ENCODE assay signal across 10 cellular contexts in the genomic region with DNA sequence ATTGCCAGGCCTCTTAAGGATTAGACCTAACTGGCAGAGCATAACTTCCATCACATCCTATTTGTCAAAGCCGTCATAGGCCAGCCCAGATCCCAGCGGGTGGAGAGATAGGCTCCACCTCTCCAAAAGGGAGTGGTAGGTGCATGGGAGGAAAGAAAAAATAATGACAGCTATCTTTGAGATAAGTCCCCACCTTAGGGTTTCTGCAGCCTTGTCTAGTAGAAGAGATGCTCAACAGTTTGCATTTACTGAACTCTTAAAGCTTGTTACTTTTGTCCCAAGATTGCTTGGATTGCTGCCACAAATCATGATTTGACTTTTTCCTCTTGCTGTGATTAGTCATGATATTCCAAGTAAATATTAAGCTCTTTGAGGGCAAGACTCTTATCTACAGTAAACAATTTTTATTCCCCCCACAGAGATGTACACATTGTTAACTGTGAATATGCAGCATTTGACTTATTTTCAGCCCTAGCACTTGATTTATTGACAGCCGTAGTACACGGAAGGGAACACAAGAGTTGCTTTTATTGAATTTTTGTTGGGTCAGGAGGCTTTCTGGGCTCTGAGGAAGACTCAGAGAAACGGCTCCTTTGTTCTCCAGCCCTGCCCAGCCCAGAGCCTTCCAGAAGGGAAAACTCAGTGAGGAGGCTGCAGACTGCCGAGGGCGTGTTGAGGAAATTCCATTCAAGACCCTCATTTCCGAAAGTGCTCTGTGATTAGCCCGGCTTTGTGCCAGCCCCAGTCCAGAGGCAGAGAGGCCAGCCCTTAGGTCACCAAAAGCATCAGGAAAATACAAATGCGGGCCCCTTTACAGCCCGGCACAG.
DNase-seq lines count a peak whose midpoint lies in the region; ATAC-seq, FAIRE-seq and TF ChIP-seq lines count a peak whose summit lies in the region.
"Had no signal": no experiment of that assay in that cellular context is flagged by ENCODE, and none has a peak within 500 bp of the region (broad histone marks: within the 10 kb centered on the region; RNA-seq: fewer than 3 reads in every experiment).

No MANE protein-coding gene starts in this region.

- TF ChIP-seq CTCF in gastrocnemius medialis (IDR thresholded peaks at IDR 0.05 in 4 of 5, conservative IDR thresholded peaks at IDR 0.05 in 1 of 5), result no peak

- H3K27me3 ChIP-seq in gastrocnemius medialis, result no peaks in the 10 kb centered on the region

- H3K27ac ChIP-seq in gastrocnemius medialis, result peak overlapping the region; percentile 50 to 69 (median 52)

- in situ Hi-C loops in gastrocnemius medialis (cut with MboI; ENCODE audit: low sequenced_read_pairs in 4 of 4), result no loop called here

- peak; percentile 5 for FAIRE-seq in islet of Langerhans (lab: Jason Lieb, UNC)

- intact Hi-C loops in gastrocnemius medialis (cut with DNase I; ENCODE audit: low total_unique reads), result no loop called here

- peak; percentile 21 for DNase-seq in HEK293T (ENCODE audit: extremely low spot score)
- peak; percentile 25 for DNase-seq in cerebellar cortex (ENCODE audit: low spot score)
- no peak for DNase-seq in gastrocnemius medialis
- DNase-seq in SHP77 (lab: John Stamatoyannopoulos, UW), result no peak
- DNase-seq in HPDE6-E6E7 (ENCODE audit: extremely low spot score), result no peak
- DNase-seq: NCI-H526; stimulated activated naive CD8-positive, alpha-beta T cell treated with anti-CD3 and anti-CD28 coated beads, Interleukin-15, amount 100 ng/mL, for 72 hours had no signal

- H3K4me3 ChIP-seq in gastrocnemius medialis, result no peak overlapping the region

- H3K36me3 ChIP-seq in gastrocnemius medialis, result no peaks in the 10 kb centered on the region

- POLR2A ChIA-PET in HEK293T (lab: Yijun Ruan, JAX), result interaction anchor here (0.5 kb wide), 1 partner anchor 1112 kb away, joined by 3 read pairs; no protein-coding TSS in a partner anchor

- H3K9me3 ChIP-seq in gastrocnemius medialis, result no peaks in the 10 kb centered on the region

- peaks cover 12 to 31% of the 10 kb centered on the region in 2 donors for H3K4me1 ChIP-seq in gastrocnemius medialis

- CTCF ChIA-PET in HEK293T (lab: Yijun Ruan, JAX), result interaction anchor here (0.5 to 1.4 kb wide), 2 partner anchors 16 to 268 kb away, joined by 3 read pairs; no protein-coding TSS in a partner anchor

- TF ChIP-seq POLR2A in gastrocnemius medialis (IDR thresholded peaks at IDR 0.05), result no peak

- ATAC-seq in gastrocnemius medialis (no peak), HG03521 (IDR thresholded peaks at IDR 0.05; ENCODE audit: unreplicated experiment) (no peak), GM19455 (IDR thresholded peaks at IDR 0.05; ENCODE audit: unreplicated experiment) (no peak)
- ATAC-seq: stimulated activated naive CD8-positive, alpha-beta T cell treated with anti-CD3 and anti-CD28 coated beads, Interleukin-15, amount 100 ng/mL, for 72 hours had no signal

TF ChIP-seq in HEK293T, 16 proteins besides CTCF, POLR2A, EP300 and RAD21:
- TF ChIP-seq CTBP1 (IDR thresholded peaks at IDR 0.05; ENCODE audit: borderline replicate concordance) (peak; percentile 22; the same call in 1 of the 2 replicates), NFRKB (IDR thresholded peaks at IDR 0.05) (no peak)
- TF ChIP-seq, protein P1, sequence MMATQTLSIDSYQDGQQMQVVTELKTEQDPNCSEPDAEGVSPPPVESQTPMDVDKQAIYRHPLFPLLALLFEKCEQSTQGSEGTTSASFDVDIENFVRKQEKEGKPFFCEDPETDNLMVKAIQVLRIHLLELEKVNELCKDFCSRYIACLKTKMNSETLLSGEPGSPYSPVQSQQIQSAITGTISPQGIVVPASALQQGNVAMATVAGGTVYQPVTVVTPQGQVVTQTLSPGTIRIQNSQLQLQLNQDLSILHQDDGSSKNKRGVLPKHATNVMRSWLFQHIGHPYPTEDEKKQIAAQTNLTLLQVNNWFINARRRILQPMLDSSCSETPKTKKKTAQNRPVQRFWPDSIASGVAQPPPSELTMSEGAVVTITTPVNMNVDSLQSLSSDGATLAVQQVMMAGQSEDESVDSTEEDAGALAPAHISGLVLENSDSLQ (IDR thresholded peaks at IDR 0.05), result peak; percentile 82

Comparison
In these comparisons a context has a peak if more than half of its experiments do, and no peak if none do; other contexts are left out.
1. DNase-seq: peak in HEK293T (single experiment) and cerebellar cortex (single experiment); none in gastrocnemius medialis (0 of 2), SHP77 (0 of 2) and HPDE6-E6E7 (single experiment).